ENCODE assay signal across 1 cellular context in the genomic region with DNA sequence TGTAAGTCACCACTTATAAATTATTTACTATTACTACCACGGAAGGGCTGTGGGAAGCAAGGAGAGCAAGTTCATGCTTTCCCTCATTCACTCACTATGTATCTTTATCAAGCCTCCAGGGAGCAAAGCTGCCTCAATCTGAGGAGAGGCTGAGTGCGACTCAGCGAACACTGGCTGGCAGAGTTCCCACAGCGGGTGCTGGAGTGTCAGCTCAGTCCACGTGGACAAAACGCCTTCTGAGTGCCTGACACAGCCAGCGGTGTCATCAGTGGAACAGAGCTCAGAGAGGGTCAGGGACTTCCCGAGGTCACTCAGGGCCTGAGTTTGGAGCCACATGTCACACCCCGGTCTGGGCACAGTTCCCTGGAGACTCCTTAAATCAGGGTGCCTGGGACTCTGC.
TF ChIP-seq lines count a peak whose summit lies in the region.

No MANE protein-coding gene starts in this region.

TF ChIP-seq in IMR-90, 13 proteins besides CTCF, POLR2A, EP300 and RAD21:
- TF ChIP-seq, protein P1, sequence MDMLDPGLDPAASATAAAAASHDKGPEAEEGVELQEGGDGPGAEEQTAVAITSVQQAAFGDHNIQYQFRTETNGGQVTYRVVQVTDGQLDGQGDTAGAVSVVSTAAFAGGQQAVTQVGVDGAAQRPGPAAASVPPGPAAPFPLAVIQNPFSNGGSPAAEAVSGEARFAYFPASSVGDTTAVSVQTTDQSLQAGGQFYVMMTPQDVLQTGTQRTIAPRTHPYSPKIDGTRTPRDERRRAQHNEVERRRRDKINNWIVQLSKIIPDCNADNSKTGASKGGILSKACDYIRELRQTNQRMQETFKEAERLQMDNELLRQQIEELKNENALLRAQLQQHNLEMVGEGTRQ (IDR thresholded peaks at IDR 0.05; ENCODE audit: low read depth, low read length) = peak; percentile 39; the same call in 1 of the 2 replicates
- TF ChIP-seq MXI1 (IDR thresholded peaks at IDR 0.05; ENCODE audit: borderline replicate concordance, low read depth, low read length) (peak; percentile 64; the same call in 1 of the 2 replicates), RFX5 (IDR thresholded peaks at IDR 0.05; ENCODE audit: low read depth, low read length) (no peak), MAZ (IDR thresholded peaks at IDR 0.05; ENCODE audit: borderline replicate concordance, low read depth, low read length) (no peak), SMC3 (IDR thresholded peaks at IDR 0.05; ENCODE audit: low read depth, low read length) (no peak), RCOR1 (IDR thresholded peaks at IDR 0.05; ENCODE audit: insufficient replicate concordance, low read length) (no peak), CEBPB (IDR thresholded peaks at IDR 0.05; ENCODE audit: low read depth, low read length) (no peak), NFE2L2 (IDR thresholded peaks at IDR 0.05; ENCODE audit: low read depth, low read length) (no peak)
